8 cellular contexts compared by ENCODE assay signal in genomic region chr3:51386159-51386851, GRCh38. TPM values are rescaled to one million over a fixed set of nuclear protein-coding genes. Genes with fewer than 3 reads are reported as not detected.
DNase-seq lines count a peak whose midpoint lies in the region; ATAC-seq and TF ChIP-seq lines count a peak whose summit lies in the region.

No MANE protein-coding gene starts in this region.

- H3K36me3 Mint-ChIP-seq in CD14-positive monocyte (peaks cover 21 to 23% of the 10 kb centered on the region in 2 donors), natural killer cell (no peaks in the 10 kb centered on the region)
- peaks cover 69% of the 10 kb centered on the region for H3K36me3 Mint-ChIP-seq in dendritic cell treated with granulocyte-macrophage colony-stimulating factor and Interleukin-4, amounts not matched to agents 40 ng/mL and 50 ng/mL, for 4 days (ENCODE audit: low read depth)

- peak overlapping the region; percentile 92 to 98 for H3K4me3 Mint-ChIP-seq in CD14-positive monocyte
- peak overlapping the region; percentile 93 for H3K4me3 Mint-ChIP-seq in dendritic cell treated with granulocyte-macrophage colony-stimulating factor and Interleukin-4, amounts not matched to agents 40 ng/mL and 50 ng/mL, for 4 days
- H3K4me3 Mint-ChIP-seq in natural killer cell = peak overlapping the region; percentile 97

- DNase-seq in CD14-positive monocyte (ENCODE audit: low spot score) = no peak
- no peak for DNase-seq in MG63
- DNase-seq in natural killer cell = no peak
- DNase-seq in NOMO-1 treated with DMSO at 0.1 percent for 48 hours (lab: John Stamatoyannopoulos, UW; ENCODE audit: unreplicated experiment) = no peak
- DNase-seq in NK-92 treated with Interleukin-12 subunit alpha and Interleukin-12 subunit beta, amount 100 ng/mL, for 24 hours (lab: John Stamatoyannopoulos, UW) = no peak
- DNase-seq in UCSD-AML1 (lab: John Stamatoyannopoulos, UW; ENCODE audit: unreplicated experiment) = no peak
- DNase-seq in activated CD4-positive, CD25-positive, alpha-beta regulatory T cell (lab: John Stamatoyannopoulos, UW) = no peak

- H3K27me3 Mint-ChIP-seq in CD14-positive monocyte (ENCODE audit: low read depth in 3 of 3) = peaks cover 0 to 3% (median 1%) of the 10 kb centered on the region in 3 donors
- no peaks in the 10 kb centered on the region for H3K27me3 Mint-ChIP-seq in dendritic cell treated with granulocyte-macrophage colony-stimulating factor and Interleukin-4, amounts not matched to agents 40 ng/mL and 50 ng/mL, for 4 days
- H3K27me3 Mint-ChIP-seq in natural killer cell (ENCODE audit: low read depth in 2 of 2) = no peaks in the 10 kb centered on the region

- intact Hi-C loops in CD14-positive monocyte (cut with micrococcal nuclease) (loop anchor here in 1 of 2 donors (2.0 to 10.0 kb wide), 3 partner anchors 112 to 1148 kb away; partner anchors contain the start of genes CISH, NT5DC2 and UQCC5), natural killer cell (cut with micrococcal nuclease) (loop anchor here (5.0 to 10.0 kb wide), 2 partner anchors 416 to 1032 kb away; partner anchors contain the start of genes CYB561D2, NPRL2 and TMEM115)
- intact Hi-C loops in dendritic cell treated with granulocyte-macrophage colony-stimulating factor and Interleukin-4, amounts not matched to agents 40 ng/mL and 50 ng/mL, for 4 days (cut with micrococcal nuclease) = loop anchor here (5.0 kb wide), 2 partner anchors 296 to 769 kb away; partner anchors contain the start of gene MAPKAPK3

- peak overlapping the region; percentile 77 to 97 (median 95) for H3K27ac Mint-ChIP-seq in CD14-positive monocyte
- peak overlapping the region; percentile 99 for H3K27ac Mint-ChIP-seq in dendritic cell treated with granulocyte-macrophage colony-stimulating factor and Interleukin-4, amounts not matched to agents 40 ng/mL and 50 ng/mL, for 4 days
- H3K27ac Mint-ChIP-seq in natural killer cell = peak overlapping the region; percentile 96 to 98

- H3K9me3 ChIP-seq in MG63 = no peaks in the 10 kb centered on the region

- peak overlapping the region; percentile 96 for H3K4me3 ChIP-seq in MG63

- H3K9me3 Mint-ChIP-seq in CD14-positive monocyte (no peaks in the 10 kb centered on the region), natural killer cell (no peaks in the 10 kb centered on the region)
- no peaks in the 10 kb centered on the region for H3K9me3 Mint-ChIP-seq in dendritic cell treated with granulocyte-macrophage colony-stimulating factor and Interleukin-4, amounts not matched to agents 40 ng/mL and 50 ng/mL, for 4 days

- no peaks in the 10 kb centered on the region for H3K27me3 ChIP-seq in MG63

- peaks cover 46% of the 10 kb centered on the region for H3K4me1 Mint-ChIP-seq in CD14-positive monocyte
- H3K4me1 Mint-ChIP-seq in dendritic cell treated with granulocyte-macrophage colony-stimulating factor and Interleukin-4, amounts not matched to agents 40 ng/mL and 50 ng/mL, for 4 days (ENCODE audit: low read depth) = peaks cover 69% of the 10 kb centered on the region
- H3K4me1 Mint-ChIP-seq in natural killer cell = peaks cover 46 to 51% of the 10 kb centered on the region in 2 donors

- H3K36me3 ChIP-seq in MG63 = peaks cover 33% of the 10 kb centered on the region

- ATAC-seq in natural killer cell = no peak

- TF ChIP-seq CTCF in CD14-positive monocyte (IDR thresholded peaks at IDR 0.05) = no peak
- no peak for TF ChIP-seq CTCF in natural killer cell (IDR thresholded peaks at IDR 0.05)

RNA-seq across cellular contexts. Expression of gene MANF, which starts 1.2 kb away (rescaled TPM):
- 10 to 100 TPM; 23.6 to 30.2 TPM for polyA plus RNA-seq in CD14-positive monocyte
- 94.0 and 129 TPM in 2 replicates for total RNA-seq in MG63 (2014; rRNA removed; shearing (Covaris generic); ENCODE audit: low replicate concordance)
- total RNA-seq in natural killer cell = 10 to 100 TPM; 51.7 to 58.6 (median 58.3) TPM

RNA-seq across cellular contexts. Expression of gene RBM15B, which starts 4.8 kb away (rescaled TPM):
- polyA plus RNA-seq in CD14-positive monocyte = 1 to 10 TPM; 7.1 to 9.1 TPM
- 24.6 and 25.2 TPM in 2 replicates for total RNA-seq in MG63 (2014; rRNA removed; shearing (Covaris generic); ENCODE audit: low replicate concordance)
- total RNA-seq in natural killer cell = 10 to 100 TPM; 23.7 to 29.0 (median 28.6) TPM
